27 cellular contexts compared by ENCODE assay signal in the genomic region with DNA sequence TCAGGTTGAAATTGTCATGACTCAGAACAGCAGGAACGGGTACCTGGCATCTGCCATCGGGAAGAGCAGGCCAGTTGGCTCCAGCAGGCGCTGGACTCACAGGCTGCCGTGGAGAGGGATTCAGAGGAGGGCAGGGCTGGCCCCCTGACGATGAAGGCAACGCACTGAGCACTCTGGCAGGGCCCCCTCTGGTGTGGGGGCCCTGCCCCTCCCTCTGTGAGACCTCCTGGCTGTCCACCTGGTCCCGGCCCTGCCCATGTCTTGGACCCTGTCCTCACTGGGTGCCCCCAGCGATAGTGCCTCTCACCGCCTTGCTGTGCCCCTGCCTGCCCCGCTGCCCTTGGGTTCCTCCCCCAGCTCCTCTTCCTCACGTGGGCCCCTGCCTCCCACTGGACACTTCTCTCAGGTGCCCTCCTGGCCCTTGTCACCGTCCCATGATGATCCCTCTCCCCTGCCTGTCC. TPM values are rescaled to one million over a fixed set of nuclear protein-coding genes. Genes with fewer than 3 reads are reported as not detected.
DNase-seq lines count a peak whose midpoint lies in the region; ATAC-seq and TF ChIP-seq lines count a peak whose summit lies in the region.
"Had no signal": no experiment of that assay in that cellular context is flagged by ENCODE, and none has a peak within 500 bp of the region (broad histone marks: within the 10 kb centered on the region; RNA-seq: fewer than 3 reads in every experiment).

No MANE protein-coding gene starts in this region.

- peak overlapping the region; percentile 32 for H4K91ac ChIP-seq in mesenchymal stem cell (ENCODE audit: low read length)

- no peak overlapping the region for H2AK5ac ChIP-seq in mesenchymal stem cell (ENCODE audit: low read length, severe bottlenecking)

- H2BK120ac ChIP-seq in mesenchymal stem cell (ENCODE audit: low read depth, low read length): no peak overlapping the region

- TF ChIP-seq POLR2A in stomach (IDR thresholded peaks at IDR 0.05): no peak

- H3K4ac ChIP-seq in mesenchymal stem cell (ENCODE audit: low read depth in 1 of 2, low read length in 2 of 2): peak overlapping the region in 1 of 2 experiments; percentile 24

- H3K9ac ChIP-seq in mesenchymal stem cell (ENCODE audit: low read length): no peak overlapping the region
- H3K9ac ChIP-seq: KMS-11, parathyroid adenoma, SK-N-SH had no signal

- H4K8ac ChIP-seq in mesenchymal stem cell (ENCODE audit: low read length): no peak overlapping the region

- H3K18ac ChIP-seq in mesenchymal stem cell (ENCODE audit: low read depth in 1 of 2, low read length in 2 of 2): no peak overlapping the region

- TF ChIP-seq CTCF in RWPE2 (IDR thresholded peaks at IDR 0.05; ENCODE audit: poor library complexity, severe bottlenecking) (no peak), stomach (IDR thresholded peaks at IDR 0.05) (no peak)

- H3K79me1 ChIP-seq in mesenchymal stem cell (replicated peaks; ENCODE audit: low read length, poor library complexity, severe bottlenecking): no peaks in the 10 kb centered on the region

- H3K4me3 ChIP-seq in RWPE2 (ENCODE audit: severe bottlenecking) (no peak overlapping the region), mesenchymal stem cell (ENCODE audit: insufficient read depth in 1 of 2, low read depth in 1 of 2, low read length in 2 of 2) (no peak overlapping the region), stomach (no peak overlapping the region)
- H3K4me3 ChIP-seq: right lobe of liver, upper lobe of left lung had no signal

- H3K4me1 ChIP-seq in RWPE2 (ENCODE audit: insufficient read depth, poor library complexity, severe bottlenecking) (peaks cover 3% of the 10 kb centered on the region), mesenchymal stem cell (ENCODE audit: control insufficient read depth, insufficient read depth, low read depth, low read length) (no peaks in the 10 kb centered on the region), stomach (no peaks in the 10 kb centered on the region)
- H3K4me1 ChIP-seq: foreskin keratinocyte, parathyroid adenoma, right lobe of liver had no signal

- H3K9me3 ChIP-seq in RWPE2 (ENCODE audit: severe bottlenecking) (no peaks in the 10 kb centered on the region), mesenchymal stem cell (ENCODE audit: control insufficient read depth, low read length) (no peaks in the 10 kb centered on the region), stomach (no peaks in the 10 kb centered on the region)
- H3K9me3 ChIP-seq: right lobe of liver, SK-N-SH, upper lobe of left lung had no signal

- no peak for ATAC-seq in RWPE2 (ENCODE audit: low read depth)
- ATAC-seq in HG02623 (IDR thresholded peaks at IDR 0.05; ENCODE audit: unreplicated experiment): no peak
- ATAC-seq: activated T-helper 17 cell treated with anti-CD3 and anti-CD28 coated beads, Interleukin-2, amount 50 U/mL, for 72 hours; foreskin keratinocyte; naive thymus-derived CD8-positive, alpha-beta T cell; right lobe of liver; stimulated activated naive CD8-positive, alpha-beta T cell treated with anti-CD3 and anti-CD28 coated beads, Interleukin-15, amount 100 ng/mL, for 72 hours; T-helper 17 cell had no signal

- H2BK12ac ChIP-seq in mesenchymal stem cell (ENCODE audit: low read length in 2 of 2): peak overlapping the region; percentile 8 to 50

- H3K14ac ChIP-seq in mesenchymal stem cell (ENCODE audit: low read length in 2 of 2): no peak overlapping the region

- H3K27ac ChIP-seq in RWPE2 (ENCODE audit: poor library complexity, severe bottlenecking) (no peak overlapping the region), mesenchymal stem cell (ENCODE audit: low read length, poor library complexity, severe bottlenecking) (no peak overlapping the region), stomach (no peak overlapping the region)
- H3K27ac ChIP-seq: foreskin keratinocyte, KMS-11, parathyroid adenoma, right lobe of liver, upper lobe of left lung had no signal

- H3K36me3 ChIP-seq in RWPE2 (ENCODE audit: low read depth) (no peaks in the 10 kb centered on the region), mesenchymal stem cell (ENCODE audit: control insufficient read depth in 1 of 2, insufficient read depth in 2 of 2, low read depth in 1 of 2, low read length in 2 of 2) (no peaks in the 10 kb centered on the region), stomach (no peaks in the 10 kb centered on the region)
- H3K36me3 ChIP-seq: right lobe of liver, upper lobe of left lung had no signal

- DNase-seq in NCI-H524 (lab: John Stamatoyannopoulos, UW) (peak; percentile 21 to 70), NCI-H524 treated with DMSO at 0.1 percent for 48 hours (lab: John Stamatoyannopoulos, UW) (no peak), RWPE2 (ENCODE audit: low spot score) (peak; percentile 59), mesenchymal stem cell (no peak), stomach (peak; percentile 10), DMS53 (lab: John Stamatoyannopoulos, UW) (no peak), NCI-H146 (lab: John Stamatoyannopoulos, UW) (no peak)
- DNase-seq: activated CD4-positive, alpha-beta T cell treated with anti-CD3 and anti-CD28 coated beads for 48 hours; AML-193; effector CD8-positive, alpha-beta T cell; erythroblast; foreskin keratinocyte; NCI-H69; right lobe of liver; SK-N-SH; stimulated activated CD4-positive, alpha-beta T cell treated with anti-CD3 and anti-CD28 coated beads, Interleukin-15, amount 100 ng/mL, for 24 hours; stimulated activated naive CD8-positive, alpha-beta T cell treated with anti-CD3 and anti-CD28 coated beads, Interleukin-15, amount 100 ng/mL, for 72 hours; T-helper 17 cell had no signal

- 93% methylated on average over 12 of the region's 12 CpGs for WGBS in mesenchymal stem cell
- 72 to 93% (median 84%) methylated on average over 4 to 12 of the region's 12 CpGs for WGBS in stomach, 5 donors

- no peak overlapping the region for H3K23ac ChIP-seq in mesenchymal stem cell (ENCODE audit: low read length in 2 of 2)

- no peaks in the 10 kb centered on the region for H3K27me3 ChIP-seq in RWPE2 (ENCODE audit: insufficient read depth, poor library complexity, severe bottlenecking)
- H3K27me3 ChIP-seq in mesenchymal stem cell (ENCODE audit: control insufficient read depth in 1 of 2, insufficient read depth in 1 of 2, low read length in 2 of 2): peaks cover 0 to 33% of the 10 kb centered on the region in 2 experiments
- peaks cover 0 to 5% (median 4%) of the 10 kb centered on the region in 3 donors for H3K27me3 ChIP-seq in stomach
- H3K27me3 ChIP-seq: right lobe of liver, upper lobe of left lung had no signal

- H3K4me2 ChIP-seq in mesenchymal stem cell (ENCODE audit: low read length, poor library complexity, severe bottlenecking): no peak overlapping the region
- H3K4me2 ChIP-seq: KMS-11, SK-N-SH had no signal

- no peak overlapping the region for H2AFZ ChIP-seq in mesenchymal stem cell (ENCODE audit: low read depth, low read length)
- H2AFZ ChIP-seq: parathyroid adenoma had no signal

- no peak overlapping the region for H2BK15ac ChIP-seq in mesenchymal stem cell (ENCODE audit: low read depth, poor library complexity, severe bottlenecking)

- intact Hi-C loops in stomach (cut with DNase I; ENCODE audit: low total_unique reads): no loop called here

- H2BK5ac ChIP-seq in mesenchymal stem cell (ENCODE audit: low read depth, low read length, poor library complexity, severe bottlenecking): no peak overlapping the region

- TF ChIP-seq EP300 in stomach (IDR thresholded peaks at IDR 0.05): no peak

RNA-seq across cellular contexts. Expression of a gene that starts 23.3 kb away (rescaled TPM):
- polyA plus RNA-seq in mesenchymal stem cell (2013, experiment 1 of 2): 0.11 TPM
- polyA plus RNA-seq in mesenchymal stem cell (2013, experiment 2 of 2): 0.10 TPM
- total RNA-seq in stomach: not detected
- polyA plus RNA-seq in stomach: not detected
- total RNA-seq: A172; activated T-helper 17 cell treated with anti-CD3 and anti-CD28 coated beads, Interleukin-2, amount 50 U/mL, for 72 hours; CD8-positive, alpha-beta memory T cell; foreskin keratinocyte; mesothelial cell of epicardium; naive thymus-derived CD8-positive, alpha-beta T cell; T-helper 17 cell; upper lobe of left lung had no signal
- polyA plus RNA-seq: CD8-positive, alpha-beta memory T cell; foreskin keratinocyte; naive thymus-derived CD8-positive, alpha-beta T cell; SK-N-SH had no signal

RNA-seq across cellular contexts. Expression of a gene that starts 39.7 kb away (rescaled TPM):
- 54.5 TPM for polyA plus RNA-seq in mesenchymal stem cell (2013, experiment 1 of 2)
- 53.6 TPM for polyA plus RNA-seq in mesenchymal stem cell (2013, experiment 2 of 2)
- total RNA-seq in stomach: 1 to 10 TPM in 2 of 5 donors, not detected in 3; 2.0 to 4.5 TPM
- 1 to 10 TPM; 2.1 to 9.9 (median 3.3) TPM for polyA plus RNA-seq in stomach
- total RNA-seq: foreskin keratinocyte, T-helper 17 cell had no signal
- polyA plus RNA-seq: CD8-positive, alpha-beta memory T cell; foreskin keratinocyte; naive thymus-derived CD8-positive, alpha-beta T cell had no signal

RNA-seq across cellular contexts. Expression of a gene that starts 59.6 kb away (rescaled TPM):
- 4,758 TPM for polyA plus RNA-seq in mesenchymal stem cell (2013, experiment 1 of 2)
- 4,603 TPM for polyA plus RNA-seq in mesenchymal stem cell (2013, experiment 2 of 2)
- total RNA-seq in stomach: 1,000 to 10,000 TPM; 1,571 to 2,461 (median 2,078) TPM
- polyA plus RNA-seq in stomach: 1,000 to 10,000 TPM; 3,068 to 4,006 (median 3,110) TPM

Comparison
In these comparisons a context has a peak if more than half of its experiments do, and no peak if none do; other contexts are left out.
1. DNase-seq: peak in NCI-H524 (2 of 2), RWPE2 (single experiment) and stomach (single experiment); none in NCI-H524 treated with DMSO at 0.1 percent for 48 hours (single experiment), mesenchymal stem cell (single experiment), DMS53 (single experiment) and NCI-H146 (single experiment).